In the genomic region with DNA sequence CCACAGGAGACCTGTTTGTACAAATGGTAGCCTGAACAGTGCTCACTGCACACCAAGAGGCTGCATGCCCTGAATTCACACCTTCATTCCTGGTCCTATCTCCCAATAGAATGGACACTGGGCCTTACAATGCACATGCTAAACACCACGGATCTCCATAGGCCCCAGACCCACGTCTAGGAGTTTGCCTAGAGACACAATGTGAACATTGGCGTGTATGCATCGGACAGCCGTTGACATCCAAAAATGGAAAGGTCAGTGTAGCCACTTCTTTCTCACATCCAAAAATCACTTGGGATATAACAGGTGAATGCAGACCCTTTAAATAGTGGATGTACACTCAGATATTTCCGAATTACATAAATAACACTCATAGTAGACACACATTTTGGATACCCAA, we compare ENCODE assay signal across 1 cellular context.
TF ChIP-seq lines count a peak whose summit lies in the region.

No MANE protein-coding gene starts in this region.

TF ChIP-seq in A549, 52 proteins besides CTCF, POLR2A, EP300 and RAD21:
- TF ChIP-seq NPAS2 (CRISPR knock-in tag; IDR thresholded peaks at IDR 0.05; ENCODE audit: borderline replicate concordance) (no peak), ZNF302 (CRISPR knock-in tag; IDR thresholded peaks at IDR 0.05) (no peak)
- TF ChIP-seq, protein P1, sequence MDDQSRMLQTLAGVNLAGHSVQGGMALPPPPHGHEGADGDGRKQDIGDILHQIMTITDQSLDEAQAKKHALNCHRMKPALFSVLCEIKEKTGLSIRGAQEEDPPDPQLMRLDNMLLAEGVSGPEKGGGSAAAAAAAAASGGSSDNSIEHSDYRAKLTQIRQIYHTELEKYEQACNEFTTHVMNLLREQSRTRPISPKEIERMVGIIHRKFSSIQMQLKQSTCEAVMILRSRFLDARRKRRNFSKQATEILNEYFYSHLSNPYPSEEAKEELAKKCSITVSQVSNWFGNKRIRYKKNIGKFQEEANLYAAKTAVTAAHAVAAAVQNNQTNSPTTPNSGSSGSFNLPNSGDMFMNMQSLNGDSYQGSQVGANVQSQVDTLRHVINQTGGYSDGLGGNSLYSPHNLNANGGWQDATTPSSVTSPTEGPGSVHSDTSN (IDR thresholded peaks at IDR 0.05): no peak
- TF ChIP-seq, protein P2, sequence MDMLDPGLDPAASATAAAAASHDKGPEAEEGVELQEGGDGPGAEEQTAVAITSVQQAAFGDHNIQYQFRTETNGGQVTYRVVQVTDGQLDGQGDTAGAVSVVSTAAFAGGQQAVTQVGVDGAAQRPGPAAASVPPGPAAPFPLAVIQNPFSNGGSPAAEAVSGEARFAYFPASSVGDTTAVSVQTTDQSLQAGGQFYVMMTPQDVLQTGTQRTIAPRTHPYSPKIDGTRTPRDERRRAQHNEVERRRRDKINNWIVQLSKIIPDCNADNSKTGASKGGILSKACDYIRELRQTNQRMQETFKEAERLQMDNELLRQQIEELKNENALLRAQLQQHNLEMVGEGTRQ (IDR thresholded peaks at IDR 0.05): no peak
- TF ChIP-seq, protein P3, sequence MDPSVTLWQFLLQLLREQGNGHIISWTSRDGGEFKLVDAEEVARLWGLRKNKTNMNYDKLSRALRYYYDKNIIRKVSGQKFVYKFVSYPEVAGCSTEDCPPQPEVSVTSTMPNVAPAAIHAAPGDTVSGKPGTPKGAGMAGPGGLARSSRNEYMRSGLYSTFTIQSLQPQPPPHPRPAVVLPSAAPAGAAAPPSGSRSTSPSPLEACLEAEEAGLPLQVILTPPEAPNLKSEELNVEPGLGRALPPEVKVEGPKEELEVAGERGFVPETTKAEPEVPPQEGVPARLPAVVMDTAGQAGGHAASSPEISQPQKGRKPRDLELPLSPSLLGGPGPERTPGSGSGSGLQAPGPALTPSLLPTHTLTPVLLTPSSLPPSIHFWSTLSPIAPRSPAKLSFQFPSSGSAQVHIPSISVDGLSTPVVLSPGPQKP (IDR thresholded peaks at IDR 0.05; ENCODE audit: low read depth, low read length): no peak
